Comparison of ENCODE assay signal across 26 cellular contexts in genomic region chr9:29657821-29658220, GRCh38.
"Had no signal": no experiment of that assay in that cellular context is flagged by ENCODE, and none has a peak within 500 bp of the region (broad histone marks: within the 10 kb centered on the region; RNA-seq: fewer than 3 reads in every experiment).

No MANE protein-coding gene starts in this region.

- H3K27ac ChIP-seq: stomach, suprapubic skin, testis, thoracic aorta, thyroid gland, tibial artery, tibial nerve, transverse colon, upper lobe of left lung, upper lobe of right lung, uterus, vagina had no signal

- H3K27me3 ChIP-seq: stomach, suprapubic skin, testis, thyroid gland, tibial artery, tibial nerve, transverse colon, upper lobe of left lung, upper lobe of right lung, uterus, vagina had no signal

- H3K4me3 ChIP-seq: stomach, suprapubic skin, testis, thoracic aorta, thyroid gland, tibial artery, tibial nerve, transverse colon, upper lobe of left lung, upper lobe of right lung, uterus, vagina had no signal

- ATAC-seq: stimulated activated effector memory CD8-positive, alpha-beta T cell treated with anti-CD3 and anti-CD28 coated beads, Interleukin-12 subunit alpha, Interleukin-12 subunit beta, amount 100 ng/mL, for 72 hours; stimulated activated memory B cell treated with anti-CD40 and anti-IgM and Interleukin-4, amounts not matched to agents 10 μg/mL and 1 μg/mL and 100 μg/mL, for 72 hours; stimulated activated naive B cell treated with anti-CD40 and anti-IgM and Interleukin-4, amounts not matched to agents 10 μg/mL and 1 μg/mL and 100 μg/mL, for 72 hours; stimulated activated naive CD8-positive, alpha-beta T cell treated with anti-CD3 and anti-CD28 coated beads, Interleukin-15, amount 100 ng/mL, for 72 hours; stimulated activated naive CD8-positive, alpha-beta T cell treated with anti-CD3 and anti-CD28 coated beads, Interleukin-15, Interleukin-2, amounts not matched to agents 100 U/mL and 50 U/mL, for 24 hours; upper lobe of right lung had no signal

- H3K4me1 ChIP-seq: stomach, suprapubic skin, testis, thyroid gland, tibial artery, tibial nerve, transverse colon, upper lobe of left lung, upper lobe of right lung, uterus, vagina had no signal

- H3K9me3 ChIP-seq: stomach, suprapubic skin, testis, thoracic aorta, thyroid gland, tibial artery, tibial nerve, transverse colon, upper lobe of left lung, upper lobe of right lung, uterus, vagina had no signal

- DNase-seq: stimulated activated CD4-positive, alpha-beta T cell treated with anti-CD3 and anti-CD28 coated beads, Interleukin-2, amount 100 ng/mL, for 48 hours; stimulated activated CD4-positive, alpha-beta T cell treated with anti-CD3 and anti-CD28 coated beads, Interleukin-4, amount 100 ng/mL, for 1 hour; stimulated activated CD4-positive, alpha-beta T cell treated with anti-CD3 and anti-CD28 coated beads, Interleukin-4, amount 100 ng/mL, for 24 hours; stimulated activated CD4-positive, alpha-beta T cell treated with anti-CD3 and anti-CD28 coated beads, Interleukin-4, amount 100 ng/mL, for 4 hours; stimulated activated CD8-positive, alpha-beta memory T cell treated with anti-CD3 and anti-CD28 coated beads, Interleukin-4, amount 100 ng/mL, for 48 hours; stimulated activated naive B cell treated with anti-CD40 and anti-IgM and Interleukin-4, amounts not matched to agents 10 μg/mL and 1 μg/mL and 100 μg/mL, for 72 hours; stimulated activated naive CD4-positive, alpha-beta T cell; stimulated activated naive CD4-positive, alpha-beta T cell treated with Interleukin-2 at 50 U/mL for 16 hours; stimulated activated naive CD8-positive, alpha-beta T cell treated with anti-CD3 and anti-CD28 coated beads, Interleukin-15, amount 100 ng/mL, for 72 hours; stimulated activated naive CD8-positive, alpha-beta T cell treated with anti-CD3 and anti-CD28 coated beads, Interleukin-15, Interleukin-2, amounts not matched to agents 100 U/mL and 50 U/mL, for 24 hours; stomach; substantia nigra; testis; thyroid gland; tibial artery; transverse colon; trophoblast cell; upper lobe of left lung; upper lobe of right lung; uterus had no signal

- H3K36me3 ChIP-seq: stomach, suprapubic skin, thoracic aorta, thyroid gland, tibial artery, tibial nerve, transverse colon, upper lobe of left lung, upper lobe of right lung, uterus, vagina had no signal
